1 cellular context compared by ENCODE assay signal in genomic region chr7:25098096-25099046, GRCh38.
TF ChIP-seq lines count a peak whose summit lies in the region.

No MANE protein-coding gene starts in this region.

TF ChIP-seq in K562, 482 proteins besides CTCF, POLR2A, EP300 and RAD21 (continued from another document):
- TF ChIP-seq ZNF79 (CRISPR knock-in tag; IDR thresholded peaks at IDR 0.05; ENCODE audit: low read depth) (no peak), MAFK (IDR thresholded peaks at IDR 0.05; ENCODE audit: low read length) (0 out of 2 replicates have a peak, but pooled peaks have one; percentile 10), ZNF121 (CRISPR knock-in tag; conservative IDR thresholded peaks at IDR 0.05) (no peak), EWSR1 (IDR thresholded peaks at IDR 0.05; ENCODE audit: borderline replicate concordance, low read depth, partially characterized antibody) (no peak), ZNF311 (CRISPR knock-in tag; IDR thresholded peaks at IDR 0.05) (no peak), L3MBTL2 (IDR thresholded peaks at IDR 0.05) (0 out of 2 replicates have a peak, but pooled peaks have one; percentile 12), ZBTB5 (IDR thresholded peaks at IDR 0.05) (no peak), ZNF57 (CRISPR knock-in tag; IDR thresholded peaks at IDR 0.05) (no peak), NCOR1 (IDR thresholded peaks at IDR 0.05) (no peak), HCFC1 (IDR thresholded peaks at IDR 0.05; ENCODE audit: low read depth, low read length) (no peak), ZNF174 (CRISPR knock-in tag; IDR thresholded peaks at IDR 0.05) (no peak), ZNF224 (CRISPR knock-in tag; IDR thresholded peaks at IDR 0.05) (no peak), SMC3 (conservative IDR thresholded peaks at IDR 0.05; ENCODE audit: insufficient read depth, low read depth, low read length) (peak; percentile 68), MBD1 (CRISPR knock-in tag; IDR thresholded peaks at IDR 0.05) (no peak), CEBPB (tag; IDR thresholded peaks at IDR 0.05) (no peak)
